In genomic region chr1:27885620-27886352, GRCh38 we compare ENCODE assay signal across 10 cellular contexts. TPM values are rescaled to one million over a fixed set of nuclear protein-coding genes. Genes with fewer than 3 reads are reported as not detected.
DNase-seq lines count a peak whose midpoint lies in the region; ATAC-seq and TF ChIP-seq lines count a peak whose summit lies in the region.
"Had no signal": no experiment of that assay in that cellular context is flagged by ENCODE, and none has a peak within 500 bp of the region (broad histone marks: within the 10 kb centered on the region; RNA-seq: fewer than 3 reads in every experiment).

No MANE protein-coding gene starts in this region.

- no peak for TF ChIP-seq CTCF in activated CD8-positive, alpha-beta T cell treated with anti-CD3 and anti-CD28 coated beads for 36 hours (IDR thresholded peaks at IDR 0.05)
- no peak for TF ChIP-seq CTCF in suprapubic skin (IDR thresholded peaks at IDR 0.05)
- TF ChIP-seq CTCF in glutamatergic neuron (IDR thresholded peaks at IDR 0.05; ENCODE audit: partially characterized antibody, unreplicated experiment): no peak

- intact Hi-C loops in activated CD8-positive, alpha-beta T cell treated with anti-CD3 and anti-CD28 coated beads for 36 hours (cut with micrococcal nuclease): no loop called here

- peaks cover 73% of the 10 kb centered on the region for H3K4me1 Mint-ChIP-seq in activated T-cell treated with anti-CD3 and anti-CD28 coated beads, Interleukin-2, amount 50 U/mL, for 72 hours (ENCODE audit: low read depth)
- peaks cover 58% of the 10 kb centered on the region for H3K4me1 Mint-ChIP-seq in activated CD8-positive, alpha-beta T cell treated with anti-CD3 and anti-CD28 coated beads for 36 hours (ENCODE audit: low read depth)
- no peaks in the 10 kb centered on the region for H3K4me1 Mint-ChIP-seq in glutamatergic neuron (ENCODE audit: low read depth, unreplicated experiment)

- H3K36me3 Mint-ChIP-seq in activated T-cell treated with anti-CD3 and anti-CD28 coated beads, Interleukin-2, amount 50 U/mL, for 72 hours (ENCODE audit: insufficient read depth in 2 of 2): peaks cover 20 to 27% of the 10 kb centered on the region in 2 donors
- peaks cover 51% of the 10 kb centered on the region for H3K36me3 Mint-ChIP-seq in activated CD8-positive, alpha-beta T cell treated with anti-CD3 and anti-CD28 coated beads for 36 hours (ENCODE audit: low read depth)
- H3K36me3 Mint-ChIP-seq in glutamatergic neuron (ENCODE audit: unreplicated experiment): no peaks in the 10 kb centered on the region

- H3K27me3 ChIP-seq in suprapubic skin: no peaks in the 10 kb centered on the region

- peak overlapping the region; percentile 20 to 84 for H3K4me3 Mint-ChIP-seq in activated T-cell treated with anti-CD3 and anti-CD28 coated beads, Interleukin-2, amount 50 U/mL, for 72 hours
- H3K4me3 Mint-ChIP-seq in activated CD8-positive, alpha-beta T cell treated with anti-CD3 and anti-CD28 coated beads for 36 hours: no peak overlapping the region
- no peak overlapping the region for H3K4me3 Mint-ChIP-seq in glutamatergic neuron (ENCODE audit: unreplicated experiment)

- H3K27ac Mint-ChIP-seq in activated T-cell treated with anti-CD3 and anti-CD28 coated beads, Interleukin-2, amount 50 U/mL, for 72 hours: peak overlapping the region; percentile 94
- peak overlapping the region; percentile 83 for H3K27ac Mint-ChIP-seq in activated CD8-positive, alpha-beta T cell treated with anti-CD3 and anti-CD28 coated beads for 36 hours
- H3K27ac Mint-ChIP-seq in glutamatergic neuron (ENCODE audit: unreplicated experiment): no peak overlapping the region

- no peak for DNase-seq in activated T-cell treated with anti-CD3 and anti-CD28 coated beads, Interleukin-2, amount 50 U/mL, for 72 hours
- DNase-seq in activated T-cell treated with anti-CD3 and anti-CD28 coated beads, Interleukin-2, amount 50 U/mL, for 1 hour: no peak
- DNase-seq in activated CD8-positive, alpha-beta T cell treated with anti-CD3 and anti-CD28 coated beads for 36 hours: no peak
- DNase-seq in left lobe of liver (ENCODE audit: low spot score): no peak
- DNase-seq in suprapubic skin (ENCODE audit: low spot score in 2 of 2): no peak
- DNase-seq in glutamatergic neuron: no peak
- DNase-seq in NCI-H1694 treated with DMSO at 0.1 percent for 48 hours (lab: John Stamatoyannopoulos, UW): no peak
- DNase-seq: kidney; stimulated activated naive CD4-positive, alpha-beta T cell had no signal

- WGBS in suprapubic skin: 87% methylated on average over 12 of the region's 15 CpGs

- H3K9me3 ChIP-seq in suprapubic skin: no peaks in the 10 kb centered on the region

- no peaks in the 10 kb centered on the region for H3K9me3 Mint-ChIP-seq in activated T-cell treated with anti-CD3 and anti-CD28 coated beads, Interleukin-2, amount 50 U/mL, for 72 hours
- H3K9me3 Mint-ChIP-seq in activated CD8-positive, alpha-beta T cell treated with anti-CD3 and anti-CD28 coated beads for 36 hours: no peaks in the 10 kb centered on the region
- no peaks in the 10 kb centered on the region for H3K9me3 Mint-ChIP-seq in glutamatergic neuron (ENCODE audit: unreplicated experiment)

- POLR2A ChIA-PET in activated CD8-positive, alpha-beta T cell treated with anti-CD3 and anti-CD28 coated beads for 36 hours (lab: Charles Lee): interaction anchor here (0.6 kb wide), 1 partner anchor 25 kb away, joined by 3 read pairs; no protein-coding TSS in a partner anchor

- CTCF ChIA-PET in activated CD8-positive, alpha-beta T cell treated with anti-CD3 and anti-CD28 coated beads for 36 hours (lab: Charles Lee): interaction anchor here (1.0 to 1.2 kb wide), 3 partner anchors 13 to 28 kb away, joined by 3 to 6 read pairs (median 6); partner anchors contain the start of gene THEMIS2

- peaks cover 41% of the 10 kb centered on the region for H3K36me3 ChIP-seq in suprapubic skin

- no peak for TF ChIP-seq EP300 in suprapubic skin (IDR thresholded peaks at IDR 0.05)

- H3K27me3 Mint-ChIP-seq in activated T-cell treated with anti-CD3 and anti-CD28 coated beads, Interleukin-2, amount 50 U/mL, for 72 hours (ENCODE audit: low read depth): no peaks in the 10 kb centered on the region
- H3K27me3 Mint-ChIP-seq in activated CD8-positive, alpha-beta T cell treated with anti-CD3 and anti-CD28 coated beads for 36 hours: no peaks in the 10 kb centered on the region
- H3K27me3 Mint-ChIP-seq in glutamatergic neuron (ENCODE audit: unreplicated experiment): peaks cover 4% of the 10 kb centered on the region

- peak overlapping the region; percentile 27 for H3K27ac ChIP-seq in suprapubic skin

- no peak overlapping the region for H3K4me3 ChIP-seq in suprapubic skin

- ATAC-seq in activated T-cell treated with anti-CD3 and anti-CD28 coated beads, Interleukin-2, amount 50 U/mL, for 72 hours (replicated peaks in 1 of 2): no peak
- no peak for ATAC-seq in activated CD8-positive, alpha-beta T cell treated with anti-CD3 and anti-CD28 coated beads for 36 hours
- peak; percentile 40 for ATAC-seq in left lobe of liver
- ATAC-seq in HG03025 (IDR thresholded peaks at IDR 0.05; ENCODE audit: low FRiP score, unreplicated experiment): no peak

- peaks cover 4% of the 10 kb centered on the region for H3K4me1 ChIP-seq in suprapubic skin

- no peak for TF ChIP-seq POLR2A in suprapubic skin (IDR thresholded peaks at IDR 0.05)

RNA-seq across cellular contexts. Expression of gene THEMIS2, which starts 13.4 kb away (rescaled TPM):
- total RNA-seq in activated T-cell treated with anti-CD3 and anti-CD28 coated beads, Interleukin-2, amount 50 U/mL, for 72 hours: 10 to 100 TPM; 26.0 to 81.0 TPM
- total RNA-seq in activated CD8-positive, alpha-beta T cell treated with anti-CD3 and anti-CD28 coated beads for 36 hours: 10 to 100 TPM; 13.8 to 16.0 TPM
- total RNA-seq in left lobe of liver (4.3 TPM), suprapubic skin (10 to 100 TPM in 1 of 4 donors, 1 to 10 TPM in 3; 5.6 to 12.0 (median 7.9) TPM), glutamatergic neuron (ENCODE audit: unreplicated experiment) (4.6 TPM)

RNA-seq across cellular contexts. Expression of gene RPA2, which starts 28.6 kb away (rescaled TPM):
- 10 to 100 TPM; 84.7 to 96.1 TPM for total RNA-seq in activated T-cell treated with anti-CD3 and anti-CD28 coated beads, Interleukin-2, amount 50 U/mL, for 72 hours
- total RNA-seq in activated CD8-positive, alpha-beta T cell treated with anti-CD3 and anti-CD28 coated beads for 36 hours: 10 to 100 TPM; 61.6 to 67.2 TPM
- total RNA-seq in left lobe of liver: 9.5 TPM
- total RNA-seq in suprapubic skin: 10 to 100 TPM; 18.9 to 42.1 (median 22.2) TPM
- 22.6 TPM for total RNA-seq in glutamatergic neuron (ENCODE audit: unreplicated experiment)

RNA-seq across cellular contexts. Expression of gene SMPDL3B, which starts 49.0 kb away (rescaled TPM):
- total RNA-seq in activated T-cell treated with anti-CD3 and anti-CD28 coated beads, Interleukin-2, amount 50 U/mL, for 72 hours: 1 to 10 TPM in 1 of 2 donors, under 1 TPM in 1; 0.41 to 1.5 TPM
- under 1 TPM; 0.27 to 0.38 TPM for total RNA-seq in activated CD8-positive, alpha-beta T cell treated with anti-CD3 and anti-CD28 coated beads for 36 hours
- total RNA-seq in left lobe of liver (0.50 TPM), suprapubic skin (1 to 10 TPM in 3 of 4 donors, under 1 TPM in 1; 0.48 to 3.2 (median 1.7) TPM), glutamatergic neuron (ENCODE audit: unreplicated experiment) (not detected)

RNA-seq across cellular contexts. Expression of gene PPP1R8, which starts 55.2 kb away (rescaled TPM):
- 10 to 100 TPM; 58.4 to 59.0 TPM for total RNA-seq in activated T-cell treated with anti-CD3 and anti-CD28 coated beads, Interleukin-2, amount 50 U/mL, for 72 hours
- total RNA-seq in activated CD8-positive, alpha-beta T cell treated with anti-CD3 and anti-CD28 coated beads for 36 hours: 10 to 100 TPM; 50.2 to 54.4 TPM
- total RNA-seq in left lobe of liver (10.2 TPM), suprapubic skin (10 to 100 TPM; 32.5 to 43.5 (median 35.2) TPM), glutamatergic neuron (ENCODE audit: unreplicated experiment) (60.2 TPM)

Comparison
In these comparisons a context has a peak if more than half of its experiments do, and no peak if none do; other contexts are left out.
1. H3K4me3 Mint-ChIP-seq: peak in activated T-cell treated with anti-CD3 and anti-CD28 coated beads, Interleukin-2, amount 50 U/mL, for 72 hours (2 of 2); none in activated CD8-positive, alpha-beta T cell treated with anti-CD3 and anti-CD28 coated beads for 36 hours (single experiment) and glutamatergic neuron (single experiment).